9 cellular contexts compared by ENCODE assay signal in the genomic region with DNA sequence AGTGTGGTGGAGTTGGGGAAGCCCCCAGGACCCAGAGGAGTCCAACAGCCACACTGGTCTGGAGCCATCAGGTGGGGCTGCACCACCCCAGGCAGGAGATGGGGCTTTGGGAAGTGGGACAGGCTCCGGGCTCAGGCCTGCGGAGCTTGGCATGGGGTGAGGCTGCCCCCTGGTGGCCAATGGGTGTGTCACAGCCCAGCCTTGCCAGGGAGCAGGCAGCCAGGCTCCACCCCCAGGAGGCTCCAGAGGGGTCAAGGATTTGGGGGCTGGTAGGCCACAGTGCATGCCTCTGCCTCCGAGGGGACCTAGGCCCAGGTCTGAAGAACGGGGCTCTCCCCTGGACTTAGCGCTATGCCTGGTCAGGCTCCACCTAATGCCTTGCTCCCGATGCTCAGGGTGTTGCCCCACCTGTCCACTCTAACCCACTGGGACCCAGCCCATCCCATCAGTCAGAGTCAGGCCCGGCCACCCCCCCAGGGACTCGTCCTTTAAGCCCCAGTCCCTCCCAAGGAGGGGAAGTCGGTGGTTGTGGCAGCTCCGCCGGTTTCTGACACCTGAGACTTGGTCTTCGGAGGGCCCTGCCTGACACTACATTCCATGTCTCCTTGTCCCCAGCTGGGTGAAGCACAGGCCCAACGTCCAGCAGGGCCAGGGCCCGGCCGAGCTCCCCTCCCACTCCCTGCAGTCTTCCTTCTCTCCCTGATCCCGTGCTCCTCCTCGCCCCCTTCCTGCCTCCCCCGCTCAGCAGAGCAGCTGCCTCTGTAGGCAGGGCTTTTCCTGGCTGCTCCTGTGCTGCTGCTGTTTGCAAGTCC. TPM values are rescaled to one million over a fixed set of nuclear protein-coding genes. Genes with fewer than 3 reads are reported as not detected.
A peak's percentile ranks its signal among the peaks of the same experiment; 100 is the strongest.
DNase-seq lines count a peak whose midpoint lies in the region; ATAC-seq and TF ChIP-seq lines count a peak whose summit lies in the region.
"Had no signal": no experiment of that assay in that cellular context is flagged by ENCODE, and none has a peak within 500 bp of the region (broad histone marks: within the 10 kb centered on the region; RNA-seq: fewer than 3 reads in every experiment).

No MANE protein-coding gene starts in this region.

- TF ChIP-seq CTCF in SU-DHL-6 (IDR thresholded peaks at IDR 0.05; ENCODE audit: insufficient read depth, low read length, poor library complexity, severe bottlenecking) = peak; percentile 81
- TF ChIP-seq CTCF in left ventricle myocardium inferior (IDR thresholded peaks at IDR 0.05; ENCODE audit: borderline replicate concordance) = peak; percentile 99

- H3F3A ChIP-seq in SU-DHL-6 (ENCODE audit: insufficient read depth) = no peaks in the 10 kb centered on the region

- no peaks in the 10 kb centered on the region for H3K27me3 Mint-ChIP-seq in CD4-positive, CD25-positive, alpha-beta regulatory T cell
- H3K27me3 Mint-ChIP-seq in activated naive CD8-positive, alpha-beta T cell treated with anti-CD3 and anti-CD28 coated beads, Interleukin-2, amount 50 U/mL, for 24 hours = no peaks in the 10 kb centered on the region
- H3K27me3 Mint-ChIP-seq: activated naive CD4-positive, alpha-beta T cell treated with anti-CD3 and anti-CD28 coated beads, Interleukin-2, amount 50 U/mL, for 24 hours had no signal

- H3K27me3 ChIP-seq in CD4-positive, CD25-positive, alpha-beta regulatory T cell (ENCODE audit: control insufficient read depth, insufficient read depth, low read length) = no peaks in the 10 kb centered on the region
- H3K27me3 ChIP-seq in SU-DHL-6 (ENCODE audit: low read length) = no peaks in the 10 kb centered on the region
- no peaks in the 10 kb centered on the region for H3K27me3 ChIP-seq in left ventricle myocardium inferior (ENCODE audit: low read depth)
- no peaks in the 10 kb centered on the region for H3K27me3 ChIP-seq in aorta (ENCODE audit: control insufficient read depth in 1 of 2, insufficient read depth in 2 of 2, low read length in 1 of 2)

- peak overlapping the region; percentile 68 for H2AFZ ChIP-seq in SU-DHL-6 (ENCODE audit: low read depth, low read length, severe bottlenecking)

- no peak overlapping the region for H3K4me2 ChIP-seq in SU-DHL-6 (ENCODE audit: low read depth, low read length, poor library complexity, severe bottlenecking)

- no peaks in the 10 kb centered on the region for H3K36me3 Mint-ChIP-seq in CD4-positive, CD25-positive, alpha-beta regulatory T cell
- no peaks in the 10 kb centered on the region for H3K36me3 Mint-ChIP-seq in activated naive CD8-positive, alpha-beta T cell treated with anti-CD3 and anti-CD28 coated beads, Interleukin-2, amount 50 U/mL, for 24 hours (ENCODE audit: low read depth)
- H3K36me3 Mint-ChIP-seq: activated naive CD4-positive, alpha-beta T cell treated with anti-CD3 and anti-CD28 coated beads, Interleukin-2, amount 50 U/mL, for 24 hours had no signal

- no peaks in the 10 kb centered on the region for H3K36me3 ChIP-seq in CD4-positive, CD25-positive, alpha-beta regulatory T cell (ENCODE audit: control insufficient read depth, insufficient read depth, low read length)
- H3K36me3 ChIP-seq in SU-DHL-6 (ENCODE audit: low read length) (no peaks in the 10 kb centered on the region), left ventricle myocardium inferior (no peaks in the 10 kb centered on the region), aorta (ENCODE audit: control insufficient read depth in 1 of 2, insufficient read depth in 2 of 2, low read length in 1 of 2) (no peaks in the 10 kb centered on the region)

- H3K4me3 ChIP-seq in CD4-positive, CD25-positive, alpha-beta regulatory T cell (ENCODE audit: low read depth, low read length) = no peak overlapping the region
- H3K4me3 ChIP-seq in SU-DHL-6 (ENCODE audit: insufficient read depth, low read length, poor library complexity, severe bottlenecking) (no peak overlapping the region), left ventricle myocardium inferior (no peak overlapping the region), aorta (ENCODE audit: low read length in 2 of 2) (no peak overlapping the region)

- no peak overlapping the region for H3K9ac ChIP-seq in SU-DHL-6 (ENCODE audit: low read length)

- no peaks in the 10 kb centered on the region for H3K9me3 Mint-ChIP-seq in CD4-positive, CD25-positive, alpha-beta regulatory T cell
- H3K9me3 Mint-ChIP-seq in activated naive CD8-positive, alpha-beta T cell treated with anti-CD3 and anti-CD28 coated beads, Interleukin-2, amount 50 U/mL, for 24 hours = no peaks in the 10 kb centered on the region
- H3K9me3 Mint-ChIP-seq: activated naive CD4-positive, alpha-beta T cell treated with anti-CD3 and anti-CD28 coated beads, Interleukin-2, amount 50 U/mL, for 24 hours had no signal

- H3K9me3 ChIP-seq in CD4-positive, CD25-positive, alpha-beta regulatory T cell (ENCODE audit: control insufficient read depth in 2 of 2, low read length in 2 of 2) = no peaks in the 10 kb centered on the region
- H3K9me3 ChIP-seq in SU-DHL-6 (ENCODE audit: insufficient read depth, low read length) (no peaks in the 10 kb centered on the region), left ventricle myocardium inferior (replicated peaks) (no peaks in the 10 kb centered on the region), aorta (ENCODE audit: control insufficient read depth, low read length) (no peaks in the 10 kb centered on the region)

- ATAC-seq in CD4-positive, CD25-positive, alpha-beta regulatory T cell (ENCODE audit: low read depth in 2 of 2) = peak; percentile 85 to 88
- ATAC-seq in activated naive CD8-positive, alpha-beta T cell treated with anti-CD3 and anti-CD28 coated beads, Interleukin-2, amount 50 U/mL, for 24 hours = peak; percentile 77
- peak; percentile 90 for ATAC-seq in aorta (ENCODE audit: low FRiP score)

- 31 to 33% methylated on average over 18 of the region's 18 CpGs for WGBS in aorta, 2 donors

- H3K4me1 Mint-ChIP-seq in CD4-positive, CD25-positive, alpha-beta regulatory T cell = peaks cover 0 to 3% (median 0%) of the 10 kb centered on the region in 4 donors
- no peaks in the 10 kb centered on the region for H3K4me1 Mint-ChIP-seq in activated naive CD8-positive, alpha-beta T cell treated with anti-CD3 and anti-CD28 coated beads, Interleukin-2, amount 50 U/mL, for 24 hours
- H3K4me1 Mint-ChIP-seq: activated naive CD4-positive, alpha-beta T cell treated with anti-CD3 and anti-CD28 coated beads, Interleukin-2, amount 50 U/mL, for 24 hours had no signal

- H3K4me3 Mint-ChIP-seq in CD4-positive, CD25-positive, alpha-beta regulatory T cell = no peak overlapping the region
- no peak overlapping the region for H3K4me3 Mint-ChIP-seq in activated naive CD8-positive, alpha-beta T cell treated with anti-CD3 and anti-CD28 coated beads, Interleukin-2, amount 50 U/mL, for 24 hours
- H3K4me3 Mint-ChIP-seq: activated naive CD4-positive, alpha-beta T cell treated with anti-CD3 and anti-CD28 coated beads, Interleukin-2, amount 50 U/mL, for 24 hours had no signal

- intact Hi-C loops in left ventricle myocardium inferior (cut with micrococcal nuclease) (no loop called here), aorta (cut with DNase I) (loop anchor here (1.0 to 5.0 kb wide), 4 partner anchors 833 to 858 kb away; no protein-coding TSS in a partner anchor)

- no peaks in the 10 kb centered on the region for H3K4me1 ChIP-seq in CD4-positive, CD25-positive, alpha-beta regulatory T cell (ENCODE audit: control insufficient read depth, insufficient read depth, low read length, poor library complexity, severe bottlenecking)
- H3K4me1 ChIP-seq in left ventricle myocardium inferior (peaks cover 23% of the 10 kb centered on the region), aorta (ENCODE audit: control insufficient read depth in 1 of 2, insufficient read depth in 2 of 2, low read length in 2 of 2) (no peaks in the 10 kb centered on the region)

- H4K20me1 ChIP-seq in SU-DHL-6 (ENCODE audit: low read depth, low read length) = no peaks in the 10 kb centered on the region

- no peaks in the 10 kb centered on the region for H3K9me2 ChIP-seq in SU-DHL-6 (replicated peaks; ENCODE audit: insufficient read depth, low read length)

- no peaks in the 10 kb centered on the region for H3K79me2 ChIP-seq in SU-DHL-6 (ENCODE audit: insufficient read depth, low read length)

- peak; percentile 70 to 71 (median 70) for DNase-seq in CD4-positive, CD25-positive, alpha-beta regulatory T cell
- DNase-seq in GM19240 (ENCODE audit: insufficient read length, low spot score) (peak; percentile 89), HPDE6-E6E7 (ENCODE audit: extremely low spot score) (peak; percentile 67), left ventricle myocardium inferior (peak; percentile 81), retina (peak; percentile 90), aorta (peak; percentile 87 to 95)
- peak; percentile 91 for DNase-seq in activated naive CD8-positive, alpha-beta T cell treated with anti-CD3 and anti-CD28 coated beads, Interleukin-2, amount 50 U/mL, for 24 hours

- H3K27ac Mint-ChIP-seq in CD4-positive, CD25-positive, alpha-beta regulatory T cell = peak overlapping the region in 1 of 3 donors; percentile 15
- H3K27ac Mint-ChIP-seq in activated naive CD8-positive, alpha-beta T cell treated with anti-CD3 and anti-CD28 coated beads, Interleukin-2, amount 50 U/mL, for 24 hours = no peak overlapping the region
- H3K27ac Mint-ChIP-seq: activated naive CD4-positive, alpha-beta T cell treated with anti-CD3 and anti-CD28 coated beads, Interleukin-2, amount 50 U/mL, for 24 hours had no signal

- H3K27ac ChIP-seq in CD4-positive, CD25-positive, alpha-beta regulatory T cell (ENCODE audit: insufficient read depth, low read length, poor library complexity, severe bottlenecking) = no peak overlapping the region
- no peak overlapping the region for H3K27ac ChIP-seq in SU-DHL-6 (ENCODE audit: low read depth, low read length)
- H3K27ac ChIP-seq in left ventricle myocardium inferior (replicated peaks) = peak overlapping the region; percentile 74
- no peak overlapping the region for H3K27ac ChIP-seq in aorta (ENCODE audit: low read depth in 1 of 2, low read length in 2 of 2)

RNA-seq across cellular contexts. Expression of a gene that starts 11.3 kb away (rescaled TPM):
- total RNA-seq in CD4-positive, CD25-positive, alpha-beta regulatory T cell = 36.9 TPM
- polyA plus RNA-seq in CD4-positive, CD25-positive, alpha-beta regulatory T cell = 1 to 10 TPM; 6.5 to 8.0 (median 7.7) TPM
- total RNA-seq in left ventricle myocardium inferior (24.6 TPM), aorta (10 to 100 TPM; 33.6 to 37.5 TPM)
- 10 to 100 TPM in 1 of 2 donors, 1 to 10 TPM in 1; 6.8 to 10.0 TPM for polyA plus RNA-seq in aorta
